Comparison of ENCODE assay signal across 8 cellular contexts in the genomic region with DNA sequence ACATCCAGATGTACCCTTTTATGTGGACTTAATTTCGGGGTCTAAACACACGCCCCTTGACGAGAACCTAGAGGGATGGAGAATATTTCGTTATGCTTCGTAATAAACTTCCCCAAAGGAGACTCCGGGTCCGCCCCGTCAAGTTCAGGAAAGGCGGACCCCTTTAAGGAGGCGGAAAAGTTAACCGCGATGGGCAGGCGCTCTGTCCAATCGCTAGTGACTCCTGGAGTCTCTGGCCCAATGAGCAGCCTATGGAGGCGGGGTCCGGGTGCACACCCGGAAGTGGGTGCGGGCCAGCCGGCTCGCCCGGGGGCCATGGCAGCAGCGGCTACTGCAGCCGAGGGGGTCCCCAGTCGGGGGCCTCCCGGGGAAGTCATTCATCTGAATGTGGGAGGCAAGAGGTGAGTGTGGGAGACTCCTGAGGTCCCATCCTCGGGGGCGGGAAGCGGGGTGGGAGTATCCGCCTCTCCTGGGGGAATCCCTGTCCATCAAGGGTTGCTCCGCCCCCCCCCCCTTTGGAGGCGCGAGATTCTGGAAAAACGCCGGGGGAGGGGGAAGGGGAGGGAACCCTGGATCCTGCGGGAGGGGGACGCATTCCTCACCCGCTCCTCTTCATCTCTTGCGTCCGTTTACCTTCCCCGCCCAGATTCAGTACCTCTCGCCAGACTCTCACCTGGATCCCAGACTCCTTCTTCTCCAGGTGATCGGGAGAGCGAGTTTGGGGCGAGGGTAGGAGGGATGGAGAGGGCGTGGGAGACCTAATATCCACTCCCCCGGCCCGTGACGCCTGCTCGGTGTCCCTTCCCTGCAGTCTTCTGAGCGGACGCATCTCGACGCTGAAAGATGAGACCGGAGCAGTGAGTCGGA. TPM values are rescaled to one million over a fixed set of nuclear protein-coding genes. Genes with fewer than 3 reads are reported as not detected.
DNase-seq lines count a peak whose midpoint lies in the region; ATAC-seq and TF ChIP-seq lines count a peak whose summit lies in the region.

A gene with protein sequence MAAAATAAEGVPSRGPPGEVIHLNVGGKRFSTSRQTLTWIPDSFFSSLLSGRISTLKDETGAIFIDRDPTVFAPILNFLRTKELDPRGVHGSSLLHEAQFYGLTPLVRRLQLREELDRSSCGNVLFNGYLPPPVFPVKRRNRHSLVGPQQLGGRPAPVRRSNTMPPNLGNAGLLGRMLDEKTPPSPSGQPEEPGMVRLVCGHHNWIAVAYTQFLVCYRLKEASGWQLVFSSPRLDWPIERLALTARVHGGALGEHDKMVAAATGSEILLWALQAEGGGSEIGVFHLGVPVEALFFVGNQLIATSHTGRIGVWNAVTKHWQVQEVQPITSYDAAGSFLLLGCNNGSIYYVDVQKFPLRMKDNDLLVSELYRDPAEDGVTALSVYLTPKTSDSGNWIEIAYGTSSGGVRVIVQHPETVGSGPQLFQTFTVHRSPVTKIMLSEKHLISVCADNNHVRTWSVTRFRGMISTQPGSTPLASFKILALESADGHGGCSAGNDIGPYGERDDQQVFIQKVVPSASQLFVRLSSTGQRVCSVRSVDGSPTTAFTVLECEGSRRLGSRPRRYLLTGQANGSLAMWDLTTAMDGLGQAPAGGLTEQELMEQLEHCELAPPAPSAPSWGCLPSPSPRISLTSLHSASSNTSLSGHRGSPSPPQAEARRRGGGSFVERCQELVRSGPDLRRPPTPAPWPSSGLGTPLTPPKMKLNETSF (plus strand): TSS at position 289 of the 867 bp plus-strand sequence. CDS start 27 bp downstream, at position 316.

- CTCF ChIA-PET in PC-9 (lab: Charles Lee) = interaction anchor here (0.5 kb wide), 1 partner anchor 58 kb away, joined by 10 read pairs; no protein-coding TSS in a partner anchor

- H3K36me3 Mint-ChIP-seq in activated T-cell treated with anti-CD3 and anti-CD28 coated beads, Interleukin-2, amount 50 U/mL, for 24 hours (ENCODE audit: low read depth) = peaks cover 34% of the 10 kb centered on the region

- H3K4me1 ChIP-seq in PC-9 (replicated peaks; ENCODE audit: insufficient read depth) (0 out of 2 replicates have a peak, but pooled peaks cover 5% of the 10 kb centered on the region), muscle layer of colon (ENCODE audit: insufficient read depth, low read length) (peaks cover 13% of the 10 kb centered on the region)

- POLR2A ChIA-PET in PC-9 (lab: Charles Lee; ENCODE audit: unreplicated experiment) = no interaction called here

- peak within 1 kb of the TSS; percentile 46 for H3K9ac ChIP-seq in muscle layer of colon (ENCODE audit: low read length)

- no peaks in the 10 kb centered on the region for H3K27me3 Mint-ChIP-seq in activated T-cell treated with anti-CD3 and anti-CD28 coated beads, Interleukin-2, amount 50 U/mL, for 24 hours

- H4K20me1 ChIP-seq in PC-9 (ENCODE audit: insufficient read depth) = no peaks in the 10 kb centered on the region

- TF ChIP-seq CTCF in PC-9 (conservative IDR thresholded peaks at IDR 0.05) = no peak

- H2AFZ ChIP-seq in PC-9 = peak within 1 kb of the TSS; percentile 78

- BruUV-seq in PC-9 (replicated peaks; lab: Mats Ljungman, UMichigan) = TSS peak; percentile 33

- H3K4me2 ChIP-seq in PC-9 = peak within 1 kb of the TSS; percentile 75

- intact Hi-C loops in PC-9 (cut with micrococcal nuclease; ENCODE audit: unreplicated experiment) = no loop called here

- peak; percentile 75 for TF ChIP-seq POLR2A in erythroblast (IDR thresholded peaks at IDR 0.05; ENCODE audit: low read length)

- H3K4me3 ChIP-seq in PC-9 (peak within 1 kb of the TSS; percentile 76), muscle layer of colon (ENCODE audit: low read depth in 1 of 2, low read length in 2 of 2) (peak within 1 kb of the TSS; percentile 80 to 95)

- H3K27ac Mint-ChIP-seq in activated T-cell treated with anti-CD3 and anti-CD28 coated beads, Interleukin-2, amount 50 U/mL, for 24 hours = peak within 1 kb of the TSS; percentile 88

- H3K9me3 Mint-ChIP-seq in activated T-cell treated with anti-CD3 and anti-CD28 coated beads, Interleukin-2, amount 50 U/mL, for 24 hours = no peaks in the 10 kb centered on the region

- H3K27ac ChIP-seq in PC-9 (no peak within 1 kb of the TSS), muscle layer of colon (ENCODE audit: low read depth, low read length) (peak within 1 kb of the TSS; percentile 88)

- H3K36me3 ChIP-seq in PC-9 (ENCODE audit: low read depth) (no peaks in the 10 kb centered on the region), muscle layer of colon (ENCODE audit: insufficient read depth, low read length) (peaks cover 17% of the 10 kb centered on the region)

- H3F3A ChIP-seq in PC-9 (ENCODE audit: insufficient read depth, low read depth) = peaks cover 4% of the 10 kb centered on the region; the same call in 1 of the 2 replicates

- peaks cover 24% of the 10 kb centered on the region for H3K4me1 Mint-ChIP-seq in activated T-cell treated with anti-CD3 and anti-CD28 coated beads, Interleukin-2, amount 50 U/mL, for 24 hours (ENCODE audit: low read depth)

- in situ Hi-C loops in KBM-7 (cut with MboI; ENCODE audit: low pct_unique_long_range_greater_than_20kb, low sequenced_read_pairs) = no loop called here

- ATAC-seq in GM21723 (IDR thresholded peaks at IDR 0.05; ENCODE audit: unreplicated experiment) = peak; percentile 93

- H3K79me2 ChIP-seq in PC-9 (ENCODE audit: low read depth) = peaks cover 6% of the 10 kb centered on the region; the same call in 1 of the 2 replicates

- H3K9me3 ChIP-seq in PC-9 (ENCODE audit: insufficient read depth, low read depth) (no peaks in the 10 kb centered on the region), muscle layer of colon (ENCODE audit: low read length) (no peaks in the 10 kb centered on the region)

- H3K27me3 ChIP-seq in PC-9 (ENCODE audit: insufficient read depth, low read depth) (no peaks in the 10 kb centered on the region), muscle layer of colon (ENCODE audit: control insufficient read depth in 1 of 2, insufficient read depth in 2 of 2, low read length in 2 of 2) (no peaks in the 10 kb centered on the region)

- DNase-seq in DMS153 treated with DMSO at 0.1 percent for 48 hours (lab: John Stamatoyannopoulos, UW; ENCODE audit: unreplicated experiment) (peak; percentile 93), KBM-7 (peak; percentile 96), PC-9 (peak; percentile 83 to 95), erythroblast (lab: John Stamatoyannopoulos, UW) (peak; percentile 95 to 97)
- DNase-seq in activated T-cell treated with anti-CD3 and anti-CD28 coated beads, Interleukin-2, amount 50 U/mL, for 24 hours = peak; percentile 95
- peak; percentile 83 to 88 for DNase-seq in stimulated activated CD8-positive, alpha-beta memory T cell treated with anti-CD3 and anti-CD28 coated beads, Interleukin-7, amount 100 ng/mL, for 1 hour (ENCODE audit: low read depth in 2 of 2)

- H3K9me2 ChIP-seq in PC-9 (ENCODE audit: insufficient read depth) = no peaks in the 10 kb centered on the region

- peak within 1 kb of the TSS; percentile 86 for H3K4me3 Mint-ChIP-seq in activated T-cell treated with anti-CD3 and anti-CD28 coated beads, Interleukin-2, amount 50 U/mL, for 24 hours

RNA-seq across cellular contexts. Expression of the gene that starts here (rescaled TPM):
- 90.1 and 93.7 TPM in 2 replicates for total RNA-seq in PC-9 (2021)
